Comparison of ENCODE assay signal across 9 cellular contexts in the genomic region with DNA sequence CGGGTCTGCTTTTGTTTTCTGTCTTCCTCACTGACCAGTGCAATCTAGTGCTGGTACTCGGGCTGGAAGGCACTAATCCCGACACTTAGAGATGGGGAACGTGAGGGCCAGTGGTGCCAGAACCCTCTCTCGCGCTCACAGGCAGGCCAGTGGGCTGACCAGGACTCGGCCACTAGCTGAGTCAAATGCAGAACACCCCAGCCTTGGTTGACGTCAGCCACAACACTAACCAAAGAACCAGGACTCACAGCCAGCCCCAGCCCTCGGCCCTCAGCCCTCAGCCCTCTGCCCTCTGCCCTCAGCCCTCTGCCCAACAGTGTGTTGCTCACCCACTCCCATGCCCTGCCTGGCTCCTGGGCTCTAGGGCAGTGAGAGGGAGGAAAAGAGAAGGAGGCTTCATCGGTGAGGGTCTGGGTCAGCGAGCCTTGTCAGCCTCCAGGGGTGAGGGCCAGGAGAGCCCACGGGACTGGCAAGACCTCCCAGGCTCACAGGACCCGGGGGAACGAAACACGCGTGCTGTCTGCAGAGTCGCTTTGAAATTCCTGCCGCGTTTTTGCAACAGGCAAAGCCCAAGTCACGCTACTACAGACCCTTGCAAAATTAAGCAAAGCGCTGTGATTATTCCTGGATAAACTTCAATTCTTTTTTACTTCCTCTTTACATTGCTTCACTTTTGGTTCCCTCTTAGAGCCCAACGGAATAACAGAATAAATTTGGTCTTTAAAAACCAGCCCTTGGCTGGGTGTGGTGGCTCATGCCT. TPM values are rescaled to one million over a fixed set of nuclear protein-coding genes. Genes with fewer than 3 reads are reported as not detected.
DNase-seq lines count a peak whose midpoint lies in the region; ATAC-seq and TF ChIP-seq lines count a peak whose summit lies in the region.
"Had no signal": no experiment of that assay in that cellular context is flagged by ENCODE, and none has a peak within 500 bp of the region (broad histone marks: within the 10 kb centered on the region; RNA-seq: fewer than 3 reads in every experiment).

No MANE protein-coding gene starts in this region.

- DNase-seq in GM23248 (peak; percentile 90), WTC11 (ENCODE audit: low spot score) (no peak), left ventricle myocardium inferior (peak; percentile 48), smooth muscle cell (lab: John Stamatoyannopoulos, UW; ENCODE audit: unreplicated experiment) (no peak), DMS 273 treated with DMSO at 0.1 percent for 48 hours (lab: John Stamatoyannopoulos, UW) (no peak)

- H3K4me1 ChIP-seq in GM23248 (ENCODE audit: insufficient read depth) (peaks cover 38% of the 10 kb centered on the region), left ventricle myocardium inferior (peaks cover 26% of the 10 kb centered on the region), smooth muscle cell (ENCODE audit: low read depth) (peaks cover 12% of the 10 kb centered on the region)

- peaks cover 25% of the 10 kb centered on the region for H3K4me1 Mint-ChIP-seq in WTC11

- intact Hi-C loops in left ventricle myocardium inferior (cut with micrococcal nuclease) = no loop called here

- no peaks in the 10 kb centered on the region for H3K9me2 ChIP-seq in GM23248 (ENCODE audit: insufficient read depth)

- H4K20me1 ChIP-seq in GM23248 (ENCODE audit: insufficient read depth) (no peaks in the 10 kb centered on the region), smooth muscle cell (ENCODE audit: low read depth) (peaks cover 57% of the 10 kb centered on the region)

- 23 to 24% methylated on average over 22 of the region's 22 CpGs for WGBS in GM23248 (ENCODE audit: low coverage in 1 of 2, low lambda C conversion rate in 2 of 2, missing lambda C conversion rate in 2 of 2), 2 experiments
- whole genome bisulfite sequencing in smooth muscle cell (ENCODE audit: low lambda C conversion rate) = 47% methylated on average over 22 of the region's 22 CpGs

- H3K79me2 ChIP-seq in GM23248 (ENCODE audit: insufficient read depth) (peaks cover 20% of the 10 kb centered on the region), smooth muscle cell (ENCODE audit: low read depth) (peaks cover 32% of the 10 kb centered on the region)

- no peak for ATAC-seq in WTC11
- ATAC-seq in HG03469 (IDR thresholded peaks at IDR 0.05; ENCODE audit: unreplicated experiment) = no peak
- ATAC-seq in HG02571 (IDR thresholded peaks at IDR 0.05; ENCODE audit: unreplicated experiment) = no peak
- ATAC-seq in GM21528 (IDR thresholded peaks at IDR 0.05; ENCODE audit: low FRiP score, unreplicated experiment) = no peak

- H2AFZ ChIP-seq in GM23248 (peak overlapping the region; percentile 61), smooth muscle cell (ENCODE audit: low read depth) (peak overlapping the region; percentile 25)

- peak overlapping the region; percentile 57; the same call in 1 of the 2 replicates for H3K27ac Mint-ChIP-seq in WTC11
- H3K27ac Mint-ChIP-seq: activated naive CD4-positive, alpha-beta T cell treated with anti-CD3 and anti-CD28 coated beads, Interleukin-2, amount 50 U/mL, for 24 hours had no signal

- H3K36me3 ChIP-seq in GM23248 (ENCODE audit: low read depth) = no peaks in the 10 kb centered on the region
- H3K36me3 ChIP-seq in left ventricle myocardium inferior = no peaks in the 10 kb centered on the region
- H3K36me3 ChIP-seq in smooth muscle cell (ENCODE audit: low read depth) = no peaks in the 10 kb centered on the region

- no peaks in the 10 kb centered on the region for H3K27me3 Mint-ChIP-seq in WTC11 (ENCODE audit: low read depth)
- H3K27me3 Mint-ChIP-seq: activated naive CD4-positive, alpha-beta T cell treated with anti-CD3 and anti-CD28 coated beads, Interleukin-2, amount 50 U/mL, for 24 hours had no signal

- no peaks in the 10 kb centered on the region for H3K27me3 ChIP-seq in GM23248 (replicated peaks; ENCODE audit: insufficient read depth)
- H3K27me3 ChIP-seq in left ventricle myocardium inferior (ENCODE audit: low read depth) = peaks cover 9% of the 10 kb centered on the region
- H3K27me3 ChIP-seq in smooth muscle cell (ENCODE audit: low read depth) = no peaks in the 10 kb centered on the region

- peak overlapping the region; percentile 90 for H3K27ac ChIP-seq in GM23248
- peak overlapping the region; percentile 45 for H3K27ac ChIP-seq in left ventricle myocardium inferior (replicated peaks)
- peak overlapping the region; percentile 89 for H3K27ac ChIP-seq in smooth muscle cell (ENCODE audit: low read depth)

- H3K9me3 ChIP-seq in GM23248 (ENCODE audit: low read depth) (no peaks in the 10 kb centered on the region), left ventricle myocardium inferior (replicated peaks) (no peaks in the 10 kb centered on the region), smooth muscle cell (replicated peaks; ENCODE audit: low read depth) (no peaks in the 10 kb centered on the region)

- H3K4me3 ChIP-seq in GM23248 = peak overlapping the region; percentile 70
- H3K4me3 ChIP-seq in left ventricle myocardium inferior = peak overlapping the region; percentile 61
- H3K4me3 ChIP-seq in smooth muscle cell = peak overlapping the region; percentile 47

- in situ Hi-C loops in GM23248 (cut with MboI) = no loop called here

- TF ChIP-seq CTCF in WTC11 (IDR thresholded peaks at IDR 0.05) (no peak), left ventricle myocardium inferior (IDR thresholded peaks at IDR 0.05; ENCODE audit: borderline replicate concordance) (no peak), smooth muscle cell (IDR thresholded peaks at IDR 0.05; ENCODE audit: borderline replicate concordance, insufficient read depth, poor library complexity, severe bottlenecking) (no peak)

- CTCF ChIA-PET in WTC11 (lab: Charles Lee) = no interaction called here

- H3F3A ChIP-seq in GM23248 (ENCODE audit: insufficient read depth) (peaks cover 27% of the 10 kb centered on the region), smooth muscle cell (ENCODE audit: low read depth) (peaks cover 9% of the 10 kb centered on the region)

- peak overlapping the region; percentile 86 for H3K4me2 ChIP-seq in GM23248 (ENCODE audit: unreplicated experiment)
- H3K4me2 ChIP-seq in smooth muscle cell = peak overlapping the region; percentile 92

- H3K4me3 Mint-ChIP-seq in WTC11 = no peak overlapping the region
- H3K4me3 Mint-ChIP-seq: activated naive CD4-positive, alpha-beta T cell treated with anti-CD3 and anti-CD28 coated beads, Interleukin-2, amount 50 U/mL, for 24 hours had no signal

- H3K36me3 Mint-ChIP-seq in WTC11 = no peaks in the 10 kb centered on the region; the same call in 1 of the 2 replicates
- H3K36me3 Mint-ChIP-seq: activated naive CD4-positive, alpha-beta T cell treated with anti-CD3 and anti-CD28 coated beads, Interleukin-2, amount 50 U/mL, for 24 hours had no signal

- H3K9ac ChIP-seq in GM23248 (peak overlapping the region; percentile 81), smooth muscle cell (ENCODE audit: low read depth) (peak overlapping the region; percentile 48)

- POLR2A ChIA-PET in WTC11 (lab: Charles Lee) = no interaction called here

- H3K9me3 Mint-ChIP-seq in WTC11 = no peaks in the 10 kb centered on the region
- H3K9me3 Mint-ChIP-seq: activated naive CD4-positive, alpha-beta T cell treated with anti-CD3 and anti-CD28 coated beads, Interleukin-2, amount 50 U/mL, for 24 hours had no signal

TF ChIP-seq in WTC11, 78 proteins besides CTCF, POLR2A, EP300 and RAD21 (continues in another document):
- no peak for TF ChIP-seq ERG (CRISPR knock-in tag; IDR thresholded peaks at IDR 0.05)
- TF ChIP-seq JUN (CRISPR knock-in tag; IDR thresholded peaks at IDR 0.05) = no peak
- no peak for TF ChIP-seq FOXP4 (CRISPR knock-in tag; IDR thresholded peaks at IDR 0.05)

RNA-seq across cellular contexts. Expression of gene KIAA0930, which starts 27.5 kb away (rescaled TPM):
- 49.2 and 50.9 TPM in 2 replicates for total RNA-seq in GM23248 (2014; rRNA removed; shearing (Covaris generic))
- 8.5 and 8.6 TPM in 2 replicates for polyA plus RNA-seq in GM23248 (2016; fragmentation: Nextera tagmentation; extraction: Ambion mirVana)
- 53.2 to 62.1 TPM (median 57.6 TPM) in 3 replicates for total RNA-seq in WTC11 (2021)
- total RNA-seq in left ventricle myocardium inferior = 18.6 TPM
- 35.9 and 44.8 TPM in 2 replicates for total RNA-seq in smooth muscle cell
- 37.6 and 49.0 TPM in 2 replicates for polyA plus RNA-seq in smooth muscle cell

RNA-seq across cellular contexts. Expression of gene NUP50, which starts 49.4 kb away (rescaled TPM):
- 30.8 and 91.7 TPM in 2 replicates for total RNA-seq in GM23248 (2014; rRNA removed; shearing (Covaris generic))
- polyA plus RNA-seq in GM23248 (2016; fragmentation: Nextera tagmentation; extraction: Ambion mirVana) (21.1 and 22.3 TPM in 2 replicates), smooth muscle cell (16.8 and 18.6 TPM in 2 replicates)
- total RNA-seq in WTC11 (2021) (98.6 to 131 TPM (median 106 TPM) in 3 replicates), left ventricle myocardium inferior (12.9 TPM), smooth muscle cell (21.0 and 33.5 TPM in 2 replicates)

Comparison
In these comparisons a context has a peak if more than half of its experiments do, and no peak if none do; other contexts are left out.
1. DNase-seq: peak in GM23248 (single experiment) and left ventricle myocardium inferior (single experiment); none in WTC11 (single experiment), smooth muscle cell (single experiment) and DMS 273 treated with DMSO at 0.1 percent for 48 hours (single experiment).
2. Peak in every context shown above with its lines, with median percentiles within 50 percentile points of each other: H3K27ac ChIP-seq and H3K4me3 ChIP-seq.